ENCODE assay signal across 10 cellular contexts in the genomic region with DNA sequence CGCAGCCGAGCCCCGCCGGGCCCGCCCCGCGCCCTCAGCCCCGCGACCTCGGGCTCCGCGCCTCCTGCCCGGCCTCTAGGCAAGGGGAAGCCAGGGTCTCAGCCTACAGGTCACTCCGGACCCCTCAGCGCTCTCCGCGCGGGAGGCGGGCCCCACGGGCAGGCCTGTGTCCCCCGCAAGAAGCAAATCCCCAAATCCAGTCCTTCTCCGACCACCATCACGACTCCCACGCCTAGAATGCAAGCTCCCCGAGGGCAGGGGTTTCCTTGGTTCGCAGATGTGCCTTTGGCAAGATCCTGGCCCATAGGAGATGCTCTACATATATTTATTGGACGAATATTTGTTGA. TPM values are rescaled to one million over a fixed set of nuclear protein-coding genes. Genes with fewer than 3 reads are reported as not detected.
DNase-seq lines count a peak whose midpoint lies in the region; ATAC-seq, FAIRE-seq and TF ChIP-seq lines count a peak whose summit lies in the region.
"Had no signal": no experiment of that assay in that cellular context is flagged by ENCODE, and none has a peak within 500 bp of the region (broad histone marks: within the 10 kb centered on the region; RNA-seq: fewer than 3 reads in every experiment).

No MANE protein-coding gene starts in this region.

- H3K36me3 ChIP-seq in breast epithelium: peaks cover 12% of the 10 kb centered on the region
- H3K36me3 ChIP-seq in lower lobe of right lung: peaks cover 17% of the 10 kb centered on the region
- H3K36me3 ChIP-seq in suprapubic skin: peaks cover 18% of the 10 kb centered on the region

- H3K27ac ChIP-seq in breast epithelium (peak overlapping the region; percentile 94 to 99), lower lobe of right lung (peak overlapping the region; percentile 92), suprapubic skin (peak overlapping the region; percentile 88)

- no peaks in the 10 kb centered on the region for H3K4me1 ChIP-seq in breast epithelium
- H3K4me1 ChIP-seq in lower lobe of right lung: peaks cover 8% of the 10 kb centered on the region
- H3K4me1 ChIP-seq in suprapubic skin: peaks cover 14% of the 10 kb centered on the region

- ATAC-seq in lower lobe of right lung: no peak
- no peak for ATAC-seq in HG02852 (IDR thresholded peaks at IDR 0.05; ENCODE audit: unreplicated experiment)
- ATAC-seq in HG03521 (IDR thresholded peaks at IDR 0.05; ENCODE audit: unreplicated experiment): no peak

- H3K9me3 ChIP-seq in breast epithelium (no peaks in the 10 kb centered on the region), lower lobe of right lung (peaks cover 3% of the 10 kb centered on the region), suprapubic skin (no peaks in the 10 kb centered on the region)

- TF ChIP-seq EP300 in suprapubic skin (IDR thresholded peaks at IDR 0.05): no peak

- H3K4me3 ChIP-seq in breast epithelium (peak overlapping the region; percentile 67 to 94 (median 77)), lower lobe of right lung (peak overlapping the region; percentile 63), suprapubic skin (peak overlapping the region; percentile 84)

- DNase-seq in NCI-H748 (lab: John Stamatoyannopoulos, UW; ENCODE audit: unreplicated experiment): peak; percentile 31
- no peak for DNase-seq in NCI-H748 treated with DMSO at 0.1 percent for 48 hours (lab: John Stamatoyannopoulos, UW)
- no peak for DNase-seq in breast epithelium (ENCODE audit: low spot score in 2 of 2)
- no peak for DNase-seq in lower lobe of right lung
- DNase-seq in suprapubic skin (ENCODE audit: low spot score in 2 of 2): no peak
- DNase-seq in RCC 7860 (ENCODE audit: low spot score): no peak
- DNase-seq: activated effector memory CD4-positive, alpha-beta T cell treated with anti-CD3 and anti-CD28 coated beads, Interleukin-2, amount 50 U/mL, for 16 hours; stimulated activated CD4-positive, alpha-beta T cell treated with anti-CD3 and anti-CD28 coated beads, Interleukin-4, amount 100 ng/mL, for 24 hours had no signal

- H3K27me3 ChIP-seq in breast epithelium (no peaks in the 10 kb centered on the region), lower lobe of right lung (ENCODE audit: low read depth) (no peaks in the 10 kb centered on the region), suprapubic skin (no peaks in the 10 kb centered on the region)

- TF ChIP-seq POLR2A in breast epithelium (IDR thresholded peaks at IDR 0.05) (no peak), suprapubic skin (IDR thresholded peaks at IDR 0.05) (no peak)

- 11% methylated on average over 15 of the region's 27 CpGs for WGBS in suprapubic skin

- intact Hi-C loops in breast epithelium (cut with DNase I; ENCODE audit: low total_unique reads) (no loop called here), lower lobe of right lung (cut with DNase I) (no loop called here)

- no peak for TF ChIP-seq CTCF in breast epithelium (IDR thresholded peaks at IDR 0.05)
- TF ChIP-seq CTCF in lower lobe of right lung (IDR thresholded peaks at IDR 0.05): no peak
- TF ChIP-seq CTCF in suprapubic skin (IDR thresholded peaks at IDR 0.05): no peak

- FAIRE-seq in RCC 7860 (lab: Jason Lieb, UNC): no peak

RNA-seq across cellular contexts. Expression of a gene that starts 0.2 kb away (rescaled TPM):
- 10 to 100 TPM; 15.8 to 21.0 (median 18.6) TPM for total RNA-seq in breast epithelium
- 23.8 TPM for total RNA-seq in lower lobe of right lung
- 10 to 100 TPM in 2 of 4 donors, 1 to 10 TPM in 2; 6.5 to 17.4 (median 12.3) TPM for total RNA-seq in suprapubic skin
